Comparison of ENCODE assay signal across 27 cellular contexts in genomic region chr12:42985506-42985905, GRCh38.
DNase-seq lines count a peak whose midpoint lies in the region; ATAC-seq and TF ChIP-seq lines count a peak whose summit lies in the region.
"Had no signal": no experiment of that assay in that cellular context is flagged by ENCODE, and none has a peak within 500 bp of the region (broad histone marks: within the 10 kb centered on the region; RNA-seq: fewer than 3 reads in every experiment).

No MANE protein-coding gene starts in this region.

- H3K79me1 ChIP-seq in IMR-90 (ENCODE audit: low read depth in 1 of 2, low read length in 2 of 2) (no peaks in the 10 kb centered on the region), neuronal stem cell (ENCODE audit: low read depth, low read length) (no peaks in the 10 kb centered on the region)

- H3K9me3 Mint-ChIP-seq in activated CD4-positive, alpha-beta T cell treated with anti-CD3 and anti-CD28 coated beads for 36 hours (ENCODE audit: low read depth) = no peaks in the 10 kb centered on the region
- H3K9me3 Mint-ChIP-seq in CD4-positive, alpha-beta T cell = no peaks in the 10 kb centered on the region
- H3K9me3 Mint-ChIP-seq: activated B cell treated with CpG ODN at 0.5 μM for 24 hours; activated naive CD4-positive, alpha-beta T cell treated with anti-CD3 and anti-CD28 coated beads, Interleukin-2, amount 50 U/mL, for 24 hours; activated T-cell treated with anti-CD3 and anti-CD28 coated beads, Interleukin-2, amount 50 U/mL, for 24 hours; stimulated activated naive CD8-positive, alpha-beta T cell treated with anti-CD3 and anti-CD28 coated beads, Interleukin-15, Interleukin-2, amounts not matched to agents 100 ng/mL and 50 ng/mL, for 24 hours had no signal

- H4K5ac ChIP-seq in IMR-90 (ENCODE audit: low read depth, low read length) = no peak overlapping the region

- H3K18ac ChIP-seq in IMR-90 (ENCODE audit: low read depth, low read length) = no peak overlapping the region
- no peak overlapping the region for H3K18ac ChIP-seq in neuronal stem cell (ENCODE audit: low read length)

- ATAC-seq in IMR-90 (ENCODE audit: low read depth) = peak; percentile 37; the same call in 1 of the 2 replicates
- ATAC-seq in activated CD4-positive, alpha-beta T cell treated with anti-CD3 and anti-CD28 coated beads for 36 hours = no peak
- ATAC-seq in HG03439 (IDR thresholded peaks at IDR 0.05; ENCODE audit: unreplicated experiment) = no peak
- no peak for ATAC-seq in CD4-positive, alpha-beta T cell (ENCODE audit: poor library complexity)
- ATAC-seq: left ventricle myocardium superior had no signal

- TF ChIP-seq RAD21 in IMR-90 (IDR thresholded peaks at IDR 0.05; ENCODE audit: low read length) = no peak

- H3K9ac ChIP-seq in IMR-90 (ENCODE audit: low read depth, low read length) (no peak overlapping the region), neuronal stem cell (ENCODE audit: low read depth, low read length, poor library complexity) (no peak overlapping the region)
- H3K9ac ChIP-seq: KMS-11 had no signal

- dilution Hi-C loops in IMR-90 (cut with HindIII; ENCODE audit: low sequenced_read_pairs, unreplicated experiment) = no loop called here

- H2BK12ac ChIP-seq in neuronal stem cell (ENCODE audit: low read length) = no peak overlapping the region

- no peak overlapping the region for H2AK9ac ChIP-seq in IMR-90 (replicated peaks; ENCODE audit: low read depth, low read length, poor library complexity)

- H2BK5ac ChIP-seq in IMR-90 (ENCODE audit: low read depth, low read length, poor library complexity, severe bottlenecking) (no peak overlapping the region), neuronal stem cell (ENCODE audit: low read length) (no peak overlapping the region)

- no peaks in the 10 kb centered on the region for H4K20me1 ChIP-seq in IMR-90 (ENCODE audit: insufficient read depth, low read length)

- no peaks in the 10 kb centered on the region for H3K9me3 ChIP-seq in IMR-90 (ENCODE audit: control insufficient read depth, insufficient read depth, low read length)
- H3K9me3 ChIP-seq in neuronal stem cell (replicated peaks in 1 of 2; ENCODE audit: control insufficient read depth in 2 of 2, insufficient read depth in 1 of 2, low read depth in 1 of 2, low read length in 2 of 2) = no peaks in the 10 kb centered on the region
- H3K9me3 ChIP-seq in CD4-positive, alpha-beta T cell (ENCODE audit: control insufficient read depth, low read length) = no peaks in the 10 kb centered on the region

- TF ChIP-seq CTCF in IMR-90 (conservative IDR thresholded peaks at IDR 0.05; ENCODE audit: low read depth, low read length) = no peak
- no peak for TF ChIP-seq CTCF in CD4-positive, alpha-beta T cell (IDR thresholded peaks at IDR 0.05)

- H2AK5ac ChIP-seq in IMR-90 (ENCODE audit: low read depth, low read length) = no peak overlapping the region
- H2AK5ac ChIP-seq in neuronal stem cell (ENCODE audit: low read depth, low read length) = no peak overlapping the region

- H3K4me2 ChIP-seq in IMR-90 (ENCODE audit: low read depth, low read length) = no peak overlapping the region
- no peak overlapping the region for H3K4me2 ChIP-seq in neuronal stem cell (ENCODE audit: insufficient read depth, low read length, poor library complexity, severe bottlenecking)
- H3K4me2 ChIP-seq: KMS-11, PC-9 had no signal

- H3K27ac ChIP-seq in IMR-90 (ENCODE audit: insufficient read depth, low read length) = no peak overlapping the region
- H3K27ac ChIP-seq in neuronal stem cell (replicated peaks; ENCODE audit: low read length) = no peak overlapping the region
- no peak overlapping the region for H3K27ac ChIP-seq in CD4-positive, alpha-beta T cell (ENCODE audit: low read depth, low read length)
- H3K27ac ChIP-seq: epithelial cell of prostate, KMS-11, PC-9, SJCRH30, skin epidermis had no signal

- H3K4me1 Mint-ChIP-seq in activated CD4-positive, alpha-beta T cell treated with anti-CD3 and anti-CD28 coated beads for 36 hours = no peaks in the 10 kb centered on the region
- no peaks in the 10 kb centered on the region for H3K4me1 Mint-ChIP-seq in CD4-positive, alpha-beta T cell (ENCODE audit: low read depth)
- H3K4me1 Mint-ChIP-seq: activated B cell treated with CpG ODN at 0.5 μM for 24 hours; activated CD4-positive, alpha-beta memory T cell treated with anti-CD3 and anti-CD28 coated beads, Interleukin-2, amount 10 ng/mL, durations not matched to agents 7 days and 5 days; activated naive CD4-positive, alpha-beta T cell treated with anti-CD3 and anti-CD28 coated beads, Interleukin-2, amount 50 U/mL, for 24 hours had no signal

- no peak overlapping the region for H2BK20ac ChIP-seq in IMR-90 (ENCODE audit: low read depth, low read length)

- no peak overlapping the region for H2BK120ac ChIP-seq in IMR-90 (ENCODE audit: low read depth, low read length)
- no peak overlapping the region for H2BK120ac ChIP-seq in neuronal stem cell (ENCODE audit: low read depth, low read length)

- H3K27me3 Mint-ChIP-seq in activated CD4-positive, alpha-beta T cell treated with anti-CD3 and anti-CD28 coated beads for 36 hours = no peaks in the 10 kb centered on the region
- H3K27me3 Mint-ChIP-seq in CD4-positive, alpha-beta T cell = no peaks in the 10 kb centered on the region
- H3K27me3 Mint-ChIP-seq: activated B cell treated with CpG ODN at 0.5 μM for 24 hours; activated CD4-positive, alpha-beta memory T cell treated with anti-CD3 and anti-CD28 coated beads, Interleukin-2, amount 10 ng/mL, durations not matched to agents 7 days and 5 days; activated naive CD4-positive, alpha-beta T cell treated with anti-CD3 and anti-CD28 coated beads, Interleukin-2, amount 50 U/mL, for 24 hours; activated T-cell treated with anti-CD3 and anti-CD28 coated beads, Interleukin-2, amount 50 U/mL, for 24 hours; brain; dendritic cell treated with granulocyte-macrophage colony-stimulating factor and Interleukin-4, amounts not matched to agents 40 ng/mL and 50 ng/mL, for 4 days; stimulated activated naive CD8-positive, alpha-beta T cell treated with anti-CD3 and anti-CD28 coated beads, Interleukin-15, Interleukin-2, amounts not matched to agents 100 ng/mL and 50 ng/mL, for 24 hours had no signal

- H3K14ac ChIP-seq in IMR-90 (replicated peaks; ENCODE audit: low read depth, low read length) (no peak overlapping the region), neuronal stem cell (ENCODE audit: low read length) (no peak overlapping the region)

- DNase-seq in IMR-90 (peak; percentile 58), amniotic epithelial cell (ENCODE audit: low read depth) (peak; percentile 63), iPS-NIHi11 (ENCODE audit: low spot score) (peak; percentile 68), neuronal stem cell (ENCODE audit: low spot score) (peak; percentile 40), 8988T (no peak)
- no peak for DNase-seq in activated CD4-positive, alpha-beta T cell treated with anti-CD3 and anti-CD28 coated beads for 36 hours
- no peak for DNase-seq in CD4-positive, alpha-beta T cell
- DNase-seq: activated B cell treated with CpG ODN at 0.5 μM for 24 hours; activated CD4-positive, alpha-beta memory T cell treated with anti-CD3 and anti-CD28 coated beads, Interleukin-2, amount 10 ng/mL, durations not matched to agents 7 days and 5 days; activated T-cell treated with anti-CD3 and anti-CD28 coated beads, Interleukin-2, amount 50 U/mL, for 24 hours; COR-L47; foreskin melanocyte; left ventricle myocardium superior; NCI-H510A; PC-9; SJCRH30; stimulated activated CD4-positive, alpha-beta T cell treated with anti-CD3 and anti-CD28 coated beads, Interleukin-2, amount 100 ng/mL, for 48 hours; T-helper 2 cell; trophoblast cell had no signal

- H3K27me3 ChIP-seq in IMR-90 (ENCODE audit: control insufficient read depth, insufficient read depth, low read length) (peaks cover 2% of the 10 kb centered on the region; the same call in 1 of the 2 replicates), neuronal stem cell (ENCODE audit: control insufficient read depth in 3 of 3, insufficient read depth in 3 of 3, low read depth in 1 of 3, low read length in 3 of 3) (no peaks in the 10 kb centered on the region)
- no peaks in the 10 kb centered on the region for H3K27me3 ChIP-seq in CD4-positive, alpha-beta T cell (ENCODE audit: control insufficient read depth, insufficient read depth, low read length)
- H3K27me3 ChIP-seq: SJCRH30 had no signal

- 0% methylated on average over 1 of the region's 1 CpG; no CpG with 5 or more reads in 1 of the 2 experiments for WGBS in IMR-90 (ENCODE audit: extremely low coverage in 2 of 2, insufficient read length in 1 of 2), 2 experiments
- WGBS in neuronal stem cell (ENCODE audit: extremely low coverage in 2 of 2, insufficient read length in 2 of 2, insufficient replicate concordance in 1 of 2), 2 donors = no CpG with 5 or more reads among the region's 1 CpG

- no peak overlapping the region for H4K8ac ChIP-seq in IMR-90 (ENCODE audit: low read depth in 2 of 2, low read length in 2 of 2)
- H4K8ac ChIP-seq in neuronal stem cell (ENCODE audit: low read depth, low read length) = no peak overlapping the region

- H3K23ac ChIP-seq in IMR-90 (ENCODE audit: low read depth, low read length) (no peak overlapping the region), neuronal stem cell (ENCODE audit: low read depth, low read length, poor library complexity) (no peak overlapping the region)

- no peak overlapping the region for H3K56ac ChIP-seq in IMR-90 (ENCODE audit: extremely low read depth, insufficient read depth, low read length)

- CTCF ChIA-PET in IMR-90 (lab: Yijun Ruan, JAX) = interaction anchor here (0.6 kb wide), 1 partner anchor 82 kb away, joined by 4 read pairs; no protein-coding TSS in a partner anchor
- CTCF ChIA-PET in activated CD4-positive, alpha-beta T cell treated with anti-CD3 and anti-CD28 coated beads for 36 hours (lab: Charles Lee) = interaction anchor here (0.6 kb wide), 1 partner anchor 29 kb away, joined by 3 read pairs; no protein-coding TSS in a partner anchor
- CTCF ChIA-PET in CD4-positive, alpha-beta T cell (lab: Charles Lee) = no interaction called here

- H2AFZ ChIP-seq in IMR-90 (replicated peaks; ENCODE audit: low read length, poor library complexity) (no peak overlapping the region), neuronal stem cell (ENCODE audit: low read length) (peak overlapping the region; percentile 11)
- H2AFZ ChIP-seq: PC-9 had no signal

- no peaks in the 10 kb centered on the region for H3K9me1 ChIP-seq in IMR-90 (ENCODE audit: insufficient read depth, low read length)

- H2BK15ac ChIP-seq in IMR-90 (ENCODE audit: low read depth, low read length) (no peak overlapping the region), neuronal stem cell (ENCODE audit: low read length) (no peak overlapping the region)

- no peak for TF ChIP-seq POLR2A in IMR-90 (IDR thresholded peaks at IDR 0.05; ENCODE audit: low read depth, low read length)

- H3K4me3 Mint-ChIP-seq in activated CD4-positive, alpha-beta T cell treated with anti-CD3 and anti-CD28 coated beads for 36 hours = no peak overlapping the region
- no peak overlapping the region for H3K4me3 Mint-ChIP-seq in CD4-positive, alpha-beta T cell
- H3K4me3 Mint-ChIP-seq: activated B cell treated with CpG ODN at 0.5 μM for 24 hours; activated CD4-positive, alpha-beta memory T cell treated with anti-CD3 and anti-CD28 coated beads, Interleukin-2, amount 10 ng/mL, durations not matched to agents 7 days and 5 days; activated naive CD4-positive, alpha-beta T cell treated with anti-CD3 and anti-CD28 coated beads, Interleukin-2, amount 50 U/mL, for 24 hours; activated T-cell treated with anti-CD3 and anti-CD28 coated beads, Interleukin-2, amount 50 U/mL, for 24 hours; brain; dendritic cell treated with granulocyte-macrophage colony-stimulating factor and Interleukin-4, amounts not matched to agents 40 ng/mL and 50 ng/mL, for 4 days; stimulated activated naive CD8-positive, alpha-beta T cell treated with anti-CD3 and anti-CD28 coated beads, Interleukin-15, Interleukin-2, amounts not matched to agents 100 ng/mL and 50 ng/mL, for 24 hours had no signal

- no peak overlapping the region for H3K4ac ChIP-seq in IMR-90 (ENCODE audit: low read depth, low read length)
- no peak overlapping the region for H3K4ac ChIP-seq in neuronal stem cell (ENCODE audit: low read length)

- no peaks in the 10 kb centered on the region for H3K4me1 ChIP-seq in IMR-90 (ENCODE audit: control insufficient read depth, insufficient read depth, low read length)
- H3K4me1 ChIP-seq in neuronal stem cell (ENCODE audit: control insufficient read depth in 2 of 2, insufficient read depth in 1 of 2, low read depth in 1 of 2, low read length in 2 of 2) = peaks cover 8 to 11% of the 10 kb centered on the region in 2 donors
- H3K4me1 ChIP-seq: SJCRH30 had no signal

- no peak overlapping the region for H4K91ac ChIP-seq in IMR-90 (ENCODE audit: insufficient read depth, low read depth, low read length)
- H4K91ac ChIP-seq in neuronal stem cell (ENCODE audit: low read depth, low read length, poor library complexity) = no peak overlapping the region

- in situ Hi-C loops in IMR-90 (cut with MboI; ENCODE audit: low sequenced_read_pairs) = no loop called here

- no peaks in the 10 kb centered on the region for H3K36me3 Mint-ChIP-seq in activated CD4-positive, alpha-beta T cell treated with anti-CD3 and anti-CD28 coated beads for 36 hours (ENCODE audit: low read depth)
- H3K36me3 Mint-ChIP-seq in CD4-positive, alpha-beta T cell (ENCODE audit: low read depth) = no peaks in the 10 kb centered on the region
- H3K36me3 Mint-ChIP-seq: activated naive CD4-positive, alpha-beta T cell treated with anti-CD3 and anti-CD28 coated beads, Interleukin-2, amount 50 U/mL, for 24 hours; brain had no signal

- H3K27ac Mint-ChIP-seq in activated CD4-positive, alpha-beta T cell treated with anti-CD3 and anti-CD28 coated beads for 36 hours = no peak overlapping the region
- H3K27ac Mint-ChIP-seq in CD4-positive, alpha-beta T cell = no peak overlapping the region
- H3K27ac Mint-ChIP-seq: activated B cell treated with CpG ODN at 0.5 μM for 24 hours; activated CD4-positive, alpha-beta memory T cell treated with anti-CD3 and anti-CD28 coated beads, Interleukin-2, amount 10 ng/mL, durations not matched to agents 7 days and 5 days; activated naive CD4-positive, alpha-beta T cell treated with anti-CD3 and anti-CD28 coated beads, Interleukin-2, amount 50 U/mL, for 24 hours; activated T-cell treated with anti-CD3 and anti-CD28 coated beads, Interleukin-2, amount 50 U/mL, for 24 hours; dendritic cell treated with granulocyte-macrophage colony-stimulating factor and Interleukin-4, amounts not matched to agents 40 ng/mL and 50 ng/mL, for 4 days; stimulated activated naive CD8-positive, alpha-beta T cell treated with anti-CD3 and anti-CD28 coated beads, Interleukin-15, Interleukin-2, amounts not matched to agents 100 ng/mL and 50 ng/mL, for 24 hours had no signal

- intact Hi-C loops in IMR-90 (cut with micrococcal nuclease) = no loop called here
- intact Hi-C loops in activated CD4-positive, alpha-beta T cell treated with anti-CD3 and anti-CD28 coated beads for 36 hours (cut with DNase I, micrococcal nuclease) = no loop called here
- intact Hi-C loops in CD4-positive, alpha-beta T cell (cut with DNase I, micrococcal nuclease) = no loop called here

- no TSS peak for BruUV-seq in IMR-90 (replicated peaks; lab: Mats Ljungman, UMichigan)

- POLR2A ChIA-PET in IMR-90 (lab: Charles Lee; ENCODE audit: unreplicated experiment) = interaction anchor here (0.6 to 0.7 kb wide), 2 partner anchors 100 to 224 kb away, joined by 3 to 10 read pairs; no protein-coding TSS in a partner anchor
- POLR2A ChIA-PET in activated CD4-positive, alpha-beta T cell treated with anti-CD3 and anti-CD28 coated beads for 36 hours (lab: Charles Lee) = no interaction called here
- POLR2A ChIA-PET in CD4-positive, alpha-beta T cell (lab: Charles Lee) = no interaction called here

- H3K4me3 ChIP-seq in IMR-90 (ENCODE audit: insufficient read depth, low read depth, low read length) (no peak overlapping the region), neuronal stem cell (ENCODE audit: low read length in 2 of 2) (no peak overlapping the region)
- H3K4me3 ChIP-seq: PC-9, SJCRH30, skin epidermis had no signal

- H3K36me3 ChIP-seq in IMR-90 (ENCODE audit: control insufficient read depth, insufficient read depth, low read length) = no peaks in the 10 kb centered on the region
- H3K36me3 ChIP-seq in neuronal stem cell (replicated peaks in 1 of 2; ENCODE audit: control insufficient read depth in 2 of 2, insufficient read depth in 2 of 2, low read length in 2 of 2) = no peaks in the 10 kb centered on the region
- H3K36me3 ChIP-seq: SJCRH30 had no signal

Comparison
In these comparisons a context has a peak if more than half of its experiments do, and no peak if none do; other contexts are left out.
1. DNase-seq: peak in IMR-90 (single experiment), amniotic epithelial cell (single experiment), iPS-NIHi11 (single experiment) and neuronal stem cell (single experiment); none in activated CD4-positive, alpha-beta T cell treated with anti-CD3 and anti-CD28 coated beads for 36 hours (single experiment), 8988T (single experiment) and CD4-positive, alpha-beta T cell (0 of 10).